ENCODE assay signal across 25 cellular contexts in the genomic region with DNA sequence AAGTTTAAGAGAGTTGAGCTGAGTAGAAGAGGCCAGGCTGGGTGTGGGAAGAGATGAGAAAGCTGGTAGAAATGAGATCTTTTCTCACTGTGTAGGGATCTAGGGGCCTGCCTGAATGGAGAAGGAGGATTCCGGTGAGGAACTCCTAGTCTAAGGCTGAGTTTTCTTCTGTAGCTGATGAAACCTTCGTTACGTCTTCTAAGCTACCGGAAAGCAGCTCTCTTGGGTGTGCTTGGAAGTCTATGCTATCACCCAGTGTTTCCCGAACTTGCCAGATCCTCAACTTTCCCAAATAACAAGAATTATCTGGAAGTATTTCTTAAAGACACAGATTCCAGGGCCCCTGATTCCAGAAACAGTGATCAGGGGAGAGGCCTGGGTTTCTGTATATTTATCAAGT. TPM values are rescaled to one million over a fixed set of nuclear protein-coding genes. Genes with fewer than 3 reads are reported as not detected.
"Had no signal": no experiment of that assay in that cellular context is flagged by ENCODE, and none has a peak within 500 bp of the region (broad histone marks: within the 10 kb centered on the region; RNA-seq: fewer than 3 reads in every experiment).

No MANE protein-coding gene starts in this region.

- H3K9me3 ChIP-seq: breast epithelium, esophagus muscularis mucosa, mucosa of descending colon, pancreas, prostate gland, testis had no signal

- H3K27me3 Mint-ChIP-seq: activated T-helper 17 cell treated with anti-CD3 and anti-CD28 coated beads, Interleukin-2, amount 50 U/mL, for 72 hours; central memory CD8-positive, alpha-beta T cell had no signal

- H3K27me3 ChIP-seq: breast epithelium, esophagus muscularis mucosa, foreskin keratinocyte, pancreas, testis had no signal

- H3K36me3 ChIP-seq: breast epithelium, esophagus muscularis mucosa, pancreas, prostate gland had no signal

- H3K27ac Mint-ChIP-seq: activated T-helper 17 cell treated with anti-CD3 and anti-CD28 coated beads, Interleukin-2, amount 50 U/mL, for 72 hours; dendritic cell treated with granulocyte-macrophage colony-stimulating factor and Interleukin-4, amounts not matched to agents 40 ng/mL and 50 ng/mL, for 4 days; endodermal cell; natural killer cell treated with Interleukin-12 subunit alpha and Interleukin-12 subunit beta and Interleukin-15 and Interleukin-18, amount 100 ng/mL, for 72 hours had no signal

- H3K27ac ChIP-seq: breast epithelium, esophagus muscularis mucosa, foreskin keratinocyte, pancreas, prostate gland, testis, VCaP had no signal

- H3K4me3 ChIP-seq: breast epithelium, esophagus muscularis mucosa, lung, mucosa of descending colon, pancreas, prostate gland, testis had no signal

- H3K9me3 Mint-ChIP-seq: dendritic cell treated with granulocyte-macrophage colony-stimulating factor and Interleukin-4, amounts not matched to agents 40 ng/mL and 50 ng/mL, for 4 days; endodermal cell had no signal

- DNase-seq: activated CD4-positive, alpha-beta T cell treated with anti-CD3 and anti-CD28 coated beads for 4 hours; activated CD4-positive, alpha-beta T cell treated with anti-CD3 and anti-CD28 coated beads, Interleukin-2, amount 50 U/mL, for 4 hours; activated CD8-positive, alpha-beta memory T cell treated with anti-CD3 and anti-CD28 coated beads for 24 hours; activated gamma-delta T cell treated with Interleukin-2 at 50 U/mL for 16 hours; activated naive CD4-positive, alpha-beta T cell treated with anti-CD3 and anti-CD28 coated beads, Interleukin-2, amount 50 U/mL, for 16 hours; activated T-cell treated with anti-CD3 and anti-CD28 coated beads, Interleukin-2, amount 50 U/mL, for 4 hours; amniotic stem cell; endodermal cell; mucosa of descending colon; pancreas; retina; stimulated activated CD4-positive, alpha-beta T cell treated with anti-CD3 and anti-CD28 coated beads, Interleukin-2, amount 100 ng/mL, for 48 hours; stimulated activated naive CD4-positive, alpha-beta T cell treated with Interleukin-2 at 50 U/mL for 16 hours; testis had no signal

- H3K4me1 Mint-ChIP-seq: central memory CD8-positive, alpha-beta T cell had no signal

- H3K4me3 Mint-ChIP-seq: activated T-cell treated with anti-CD3 and anti-CD28 coated beads, Interleukin-2, amount 50 U/mL, for 4 hours; activated T-helper 17 cell treated with anti-CD3 and anti-CD28 coated beads, Interleukin-2, amount 50 U/mL, for 72 hours; central memory CD8-positive, alpha-beta T cell; dendritic cell treated with granulocyte-macrophage colony-stimulating factor and Interleukin-4, amounts not matched to agents 40 ng/mL and 50 ng/mL, for 4 days; endodermal cell; natural killer cell treated with Interleukin-12 subunit alpha and Interleukin-12 subunit beta and Interleukin-15 and Interleukin-18, amount 100 ng/mL, for 72 hours had no signal

- ATAC-seq: activated T-cell treated with anti-CD3 and anti-CD28 coated beads, Interleukin-2, amount 50 U/mL, for 4 hours; activated T-helper 17 cell treated with anti-CD3 and anti-CD28 coated beads, Interleukin-2, amount 50 U/mL, for 72 hours; foreskin keratinocyte; left lobe of liver; mucosa of descending colon; natural killer cell treated with Interleukin-12 subunit alpha and Interleukin-12 subunit beta and Interleukin-15 and Interleukin-18, amount 100 ng/mL, for 72 hours had no signal

- H3K4me1 ChIP-seq: breast epithelium, pancreas, prostate gland, testis had no signal

RNA-seq across cellular contexts. Expression of gene TNFSF15, which starts 55.4 kb away (rescaled TPM):
- total RNA-seq: endodermal cell had no signal
